ENCODE assay signal across 12 cellular contexts in genomic region chr15:38128389-38128788, GRCh38.
DNase-seq lines count a peak whose midpoint lies in the region; ATAC-seq and TF ChIP-seq lines count a peak whose summit lies in the region.
"Had no signal": no experiment of that assay in that cellular context is flagged by ENCODE, and none has a peak within 500 bp of the region (broad histone marks: within the 10 kb centered on the region; RNA-seq: fewer than 3 reads in every experiment).

No MANE protein-coding gene starts in this region.

- peak overlapping the region; percentile 64 to 90 for H3K27ac ChIP-seq in SK-N-SH (ENCODE audit: low read depth in 2 of 2, low read length in 1 of 2)
- H3K27ac ChIP-seq in sigmoid colon = peak overlapping the region; percentile 72 to 85 (median 80)
- H3K27ac ChIP-seq in tibial artery = peak overlapping the region in 1 of 2 donors; percentile 34
- H3K27ac ChIP-seq: prostate gland had no signal

- CTCF ChIA-PET in SK-N-SH (lab: Yijun Ruan, JAX) = interaction anchor here (0.8 kb wide), 1 partner anchor 262 kb away, joined by 3 read pairs; no protein-coding TSS in a partner anchor

- intact Hi-C loops in sigmoid colon (cut with DNase I) = no loop called here
- intact Hi-C loops in tibial artery (cut with DNase I; ENCODE audit: low total_unique reads) = no loop called here

- peaks cover 15 to 26% of the 10 kb centered on the region in 2 experiments for H3K4me1 ChIP-seq in SK-N-SH (ENCODE audit: control insufficient read depth in 1 of 2, insufficient read depth in 2 of 2, low read depth in 1 of 2, low read length in 1 of 2)
- peaks cover 0 to 29% (median 17%) of the 10 kb centered on the region in 4 donors for H3K4me1 ChIP-seq in sigmoid colon
- peaks cover 0 to 27% (median 9%) of the 10 kb centered on the region in 4 donors for H3K4me1 ChIP-seq in tibial artery
- H3K4me1 ChIP-seq: prostate gland had no signal

- TF ChIP-seq CTCF in SK-N-SH (IDR thresholded peaks at IDR 0.05) (no peak), fibroblast of villous mesenchyme (IDR thresholded peaks at IDR 0.05; ENCODE audit: insufficient read depth, low read depth, low read length) (no peak), sigmoid colon (IDR thresholded peaks at IDR 0.05) (no peak), tibial artery (IDR thresholded peaks at IDR 0.05) (no peak)

- H3K27me3 ChIP-seq in SK-N-SH (ENCODE audit: insufficient read depth) (no peaks in the 10 kb centered on the region), sigmoid colon (no peaks in the 10 kb centered on the region), tibial artery (no peaks in the 10 kb centered on the region)

- H3K9me3 ChIP-seq in SK-N-SH = no peaks in the 10 kb centered on the region; the same call in 1 of the 2 replicates
- H3K9me3 ChIP-seq in sigmoid colon = no peaks in the 10 kb centered on the region
- no peaks in the 10 kb centered on the region for H3K9me3 ChIP-seq in tibial artery
- H3K9me3 ChIP-seq: prostate gland had no signal

- no peaks in the 10 kb centered on the region for H4K20me1 ChIP-seq in SK-N-SH (ENCODE audit: insufficient read depth)

- no peak for TF ChIP-seq RAD21 in SK-N-SH (IDR thresholded peaks at IDR 0.05; ENCODE audit: low read length)

- no peak for ATAC-seq in GM19328 (IDR thresholded peaks at IDR 0.05; ENCODE audit: unreplicated experiment)

- no peaks in the 10 kb centered on the region; the same call in 1 of the 2 replicates for H3K9me2 ChIP-seq in SK-N-SH

- POLR2A ChIA-PET in SK-N-SH (lab: Yijun Ruan, JAX) = no interaction called here

- H3K36me3 ChIP-seq in SK-N-SH (replicated peaks in 1 of 2; ENCODE audit: control insufficient read depth in 1 of 2, insufficient read depth in 2 of 2, low read length in 1 of 2) (no peaks in the 10 kb centered on the region), sigmoid colon (no peaks in the 10 kb centered on the region), tibial artery (no peaks in the 10 kb centered on the region)
- H3K36me3 ChIP-seq: prostate gland had no signal

- H3K4me3 ChIP-seq in SK-N-SH (ENCODE audit: low read depth in 2 of 2, low read length in 1 of 2) = no peak overlapping the region
- no peak overlapping the region for H3K4me3 ChIP-seq in fibroblast of villous mesenchyme (ENCODE audit: low read depth, low read length)
- no peak overlapping the region for H3K4me3 ChIP-seq in sigmoid colon
- H3K4me3 ChIP-seq in tibial artery = no peak overlapping the region
- H3K4me3 ChIP-seq: prostate gland had no signal

- TF ChIP-seq EP300 in SK-N-SH (IDR thresholded peaks at IDR 0.05; ENCODE audit: borderline replicate concordance in 1 of 2, low read depth in 1 of 2, low read length in 1 of 2) (0 out of 4 replicates have a peak, but pooled peaks of 1 of the 2 experiments have one; percentile 34), sigmoid colon (IDR thresholded peaks at IDR 0.05) (no peak)

- WGBS in SK-N-SH (ENCODE audit: low lambda C conversion rate) = 69% methylated on average over 3 of the region's 3 CpGs
- 67 to 78% methylated on average over 3 of the region's 3 CpGs for WGBS in sigmoid colon, 2 donors

- H2AFZ ChIP-seq in SK-N-SH (ENCODE audit: low read depth) = 0 out of 2 replicates have a peak overlapping the region, but pooled peaks have one; percentile 33

- H3F3A ChIP-seq in SK-N-SH (replicated peaks; ENCODE audit: insufficient read depth) = peaks cover 28% of the 10 kb centered on the region

- DNase-seq in GM03348 (ENCODE audit: low spot score) (peak; percentile 19), SK-N-SH (no peak), fibroblast of villous mesenchyme (ENCODE audit: low read depth) (peak; percentile 67), sigmoid colon (no peak), AML-193 (lab: John Stamatoyannopoulos, UW) (no peak), DMS114 treated with DMSO at 0.1 percent for 48 hours (lab: John Stamatoyannopoulos, UW; ENCODE audit: unreplicated experiment) (no peak), tibial artery (no peak)
- DNase-seq: activated naive CD8-positive, alpha-beta T cell treated with anti-CD3 and anti-CD28 coated beads for 36 hours; DMS53; NCI-H2171 treated with DMSO at 0.1 percent for 48 hours had no signal

- H3K9ac ChIP-seq in SK-N-SH = peak overlapping the region; percentile 15; the same call in 1 of the 2 replicates

- peak overlapping the region; percentile 69; the same call in 1 of the 2 replicates for H3K4me2 ChIP-seq in SK-N-SH

- H3K79me2 ChIP-seq in SK-N-SH (ENCODE audit: insufficient read depth) = no peaks in the 10 kb centered on the region

- no peak for TF ChIP-seq POLR2A in sigmoid colon (IDR thresholded peaks at IDR 0.05)

TF ChIP-seq in SK-N-SH, 30 proteins besides CTCF, POLR2A, EP300 and RAD21 (continues in another document):
- TF ChIP-seq PBX3 (IDR thresholded peaks at IDR 0.05) = peak; percentile 45
- no peak for TF ChIP-seq MEF2A (IDR thresholded peaks at IDR 0.05; ENCODE audit: borderline replicate concordance, low read depth)
- TF ChIP-seq REST (IDR thresholded peaks at IDR 0.05; ENCODE audit: low read depth, low read length) = no peak
- no peak for TF ChIP-seq TAF1 (IDR thresholded peaks at IDR 0.05; ENCODE audit: borderline replicate concordance, low read depth, low read length)
- TF ChIP-seq USF2 (IDR thresholded peaks at IDR 0.05; ENCODE audit: borderline replicate concordance, low read depth, low read length) = no peak
- TF ChIP-seq EZH2phosphoT487 (IDR thresholded peaks at IDR 0.05; ENCODE audit: borderline replicate concordance, low read depth) = no peak
- TF ChIP-seq YY1 (IDR thresholded peaks at IDR 0.05; ENCODE audit: low read depth) = no peak
- no peak for TF ChIP-seq SMC3 (IDR thresholded peaks at IDR 0.05; ENCODE audit: low read depth, low read length)
- TF ChIP-seq ZBTB33 (IDR thresholded peaks at IDR 0.05; ENCODE audit: borderline replicate concordance, low read depth) = no peak
- no peak for TF ChIP-seq POLR2AphosphoS5 (IDR thresholded peaks at IDR 0.05; ENCODE audit: low read depth, low read length)
- TF ChIP-seq GATA2 (CRISPR knock-in tag; IDR thresholded peaks at IDR 0.05) = no peak
- no peak for TF ChIP-seq FOXM1 (IDR thresholded peaks at IDR 0.05; ENCODE audit: low read depth)

Comparison
In these comparisons a context has a peak if more than half of its experiments do, and no peak if none do; other contexts are left out.
1. DNase-seq: peak in GM03348 (single experiment) and fibroblast of villous mesenchyme (single experiment); none in SK-N-SH (single experiment), sigmoid colon (single experiment), AML-193 (0 of 2), DMS114 treated with DMSO at 0.1 percent for 48 hours (single experiment) and tibial artery (0 of 2).